In the genomic region with DNA sequence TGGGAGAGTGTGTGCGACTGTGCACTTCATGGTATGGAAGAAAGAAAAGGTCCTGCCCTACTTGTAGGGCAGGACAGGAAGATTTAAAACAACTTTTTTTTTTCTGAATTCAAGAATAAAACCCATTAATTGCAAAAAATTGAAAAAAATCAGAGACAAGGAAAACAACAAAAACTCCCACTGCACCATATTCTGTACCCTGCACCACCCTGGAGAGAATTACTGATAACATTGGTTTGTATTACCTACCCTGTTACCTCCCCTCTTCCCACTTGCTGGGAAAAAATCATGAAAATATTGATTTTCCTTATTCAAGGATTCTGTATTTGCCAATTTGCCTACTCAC, we compare ENCODE assay signal across 11 cellular contexts.
DNase-seq lines count a peak whose midpoint lies in the region; FAIRE-seq and TF ChIP-seq lines count a peak whose summit lies in the region.
"Had no signal": no experiment of that assay in that cellular context is flagged by ENCODE, and none has a peak within 500 bp of the region (broad histone marks: within the 10 kb centered on the region; RNA-seq: fewer than 3 reads in every experiment).

No MANE protein-coding gene starts in this region.

- H3K4me1 ChIP-seq in ACC112 (ENCODE audit: control insufficient read depth, insufficient read depth, low read length, unreplicated experiment) (peaks cover 14% of the 10 kb centered on the region), astrocyte (ENCODE audit: insufficient read depth, low read length) (no peaks in the 10 kb centered on the region)

- no peak overlapping the region for H3K9ac ChIP-seq in astrocyte (ENCODE audit: low read length)

- H3K27me3 ChIP-seq in ACC112 (ENCODE audit: insufficient read depth, low read length) (peaks cover 17% of the 10 kb centered on the region), astrocyte (ENCODE audit: insufficient read depth, low read length) (no peaks in the 10 kb centered on the region)

- H3K27ac ChIP-seq in ACC112 (ENCODE audit: low read depth, low read length) (peak overlapping the region; percentile 37; the same call in 1 of the 2 replicates), astrocyte (ENCODE audit: low read depth, low read length) (peak overlapping the region; percentile 19)
- H3K27ac ChIP-seq: SK-N-MC had no signal

- H3K4me1 Mint-ChIP-seq in HFFc6 (ENCODE audit: low read depth) (peaks cover 19% of the 10 kb centered on the region), astrocyte (ENCODE audit: low read depth, unreplicated experiment) (peaks cover 14% of the 10 kb centered on the region), mesothelial cell of epicardium (peaks cover 8% of the 10 kb centered on the region)
- H3K4me1 Mint-ChIP-seq in activated T-helper 2 cell treated with anti-CD3 and anti-CD28 coated beads, Interferon-gamma antibody, Interleukin-2, Interleukin-4, amounts not matched to agents 10 μg/mL and 5 μg/mL and 100 μg/mL, durations not matched to agents 14 hours and 24 hours and 36 hours (ENCODE audit: low read depth) = no peaks in the 10 kb centered on the region
- H3K4me1 Mint-ChIP-seq: CD4-positive, CD25-positive, alpha-beta regulatory T cell had no signal

- H3K4me3 Mint-ChIP-seq in HFFc6 = no peak overlapping the region
- H3K4me3 Mint-ChIP-seq in astrocyte (ENCODE audit: unreplicated experiment) = no peak overlapping the region
- H3K4me3 Mint-ChIP-seq in mesothelial cell of epicardium = no peak overlapping the region
- H3K4me3 Mint-ChIP-seq in activated T-helper 2 cell treated with anti-CD3 and anti-CD28 coated beads, Interferon-gamma antibody, Interleukin-2, Interleukin-4, amounts not matched to agents 10 μg/mL and 5 μg/mL and 100 μg/mL, durations not matched to agents 14 hours and 24 hours and 36 hours (ENCODE audit: low read depth) = no peak overlapping the region
- H3K4me3 Mint-ChIP-seq: CD4-positive, CD25-positive, alpha-beta regulatory T cell had no signal

- H3K9me3 Mint-ChIP-seq in HFFc6 (no peaks in the 10 kb centered on the region; the same call in 1 of the 2 replicates), astrocyte (ENCODE audit: unreplicated experiment) (peaks cover 3% of the 10 kb centered on the region), mesothelial cell of epicardium (no peaks in the 10 kb centered on the region)
- H3K9me3 Mint-ChIP-seq in activated T-helper 2 cell treated with anti-CD3 and anti-CD28 coated beads, Interferon-gamma antibody, Interleukin-2, Interleukin-4, amounts not matched to agents 10 μg/mL and 5 μg/mL and 100 μg/mL, durations not matched to agents 14 hours and 24 hours and 36 hours = no peaks in the 10 kb centered on the region
- H3K9me3 Mint-ChIP-seq: CD4-positive, CD25-positive, alpha-beta regulatory T cell had no signal

- no peak overlapping the region for H3K4me2 ChIP-seq in astrocyte (ENCODE audit: low read length)

- H4K20me1 ChIP-seq in astrocyte (ENCODE audit: insufficient read depth, low read length) = no peaks in the 10 kb centered on the region

- H3K36me3 ChIP-seq in ACC112 (ENCODE audit: insufficient read depth, low read length) (no peaks in the 10 kb centered on the region), astrocyte (ENCODE audit: insufficient read depth, low read length) (no peaks in the 10 kb centered on the region)

- no peak for FAIRE-seq in astrocyte (lab: Jason Lieb, UNC)

- H2AFZ ChIP-seq in ACC112 (ENCODE audit: low read length, unreplicated experiment) (no peak overlapping the region), astrocyte (ENCODE audit: low read depth, low read length) (no peak overlapping the region)

- H3K79me2 ChIP-seq in ACC112 (ENCODE audit: control insufficient read depth, insufficient read depth, low read length, unreplicated experiment) (no peaks in the 10 kb centered on the region), astrocyte (ENCODE audit: insufficient read depth, low read length) (no peaks in the 10 kb centered on the region)

- H3K27ac Mint-ChIP-seq in HFFc6 (peak overlapping the region; percentile 58; the same call in 1 of the 2 replicates), astrocyte (ENCODE audit: unreplicated experiment) (peak overlapping the region; percentile 67), mesothelial cell of epicardium (no peak overlapping the region)
- H3K27ac Mint-ChIP-seq in activated T-helper 2 cell treated with anti-CD3 and anti-CD28 coated beads, Interferon-gamma antibody, Interleukin-2, Interleukin-4, amounts not matched to agents 10 μg/mL and 5 μg/mL and 100 μg/mL, durations not matched to agents 14 hours and 24 hours and 36 hours = no peak overlapping the region

- TF ChIP-seq CTCF in HFFc6 (IDR thresholded peaks at IDR 0.05) (peak; percentile 17; the same call in 1 of the 2 replicates), astrocyte (IDR thresholded peaks at IDR 0.05; ENCODE audit: insufficient read depth, low read depth, low read length) (no peak), mesothelial cell of epicardium (IDR thresholded peaks at IDR 0.05; ENCODE audit: unreplicated experiment) (peak; percentile 57)

- no peak for DNase-seq in HFFc6
- DNase-seq in astrocyte (ENCODE audit: low read depth) = no peak
- no peak for DNase-seq in mesothelial cell of epicardium (ENCODE audit: low spot score in 2 of 2, unreplicated experiment in 2 of 2)
- no peak for DNase-seq in activated effector memory CD4-positive, alpha-beta T cell treated with anti-CD3 and anti-CD28 coated beads, Interleukin-2, amount 50 U/mL, for 16 hours
- no peak for DNase-seq in activated T-helper 2 cell treated with anti-CD3 and anti-CD28 coated beads, Interferon-gamma antibody, Interleukin-2, Interleukin-4, amounts not matched to agents 10 μg/mL and 5 μg/mL and 100 μg/mL, durations not matched to agents 14 hours and 24 hours and 36 hours (ENCODE audit: low spot score)
- DNase-seq in NCI-H69 (lab: John Stamatoyannopoulos, UW) = no peak
- DNase-seq: NCI-H187, Right ventricle myocardium superior had no signal

- intact Hi-C loops in activated T-helper 2 cell treated with anti-CD3 and anti-CD28 coated beads, Interferon-gamma antibody, Interleukin-2, Interleukin-4, amounts not matched to agents 10 μg/mL and 5 μg/mL and 100 μg/mL, durations not matched to agents 14 hours and 24 hours and 36 hours (cut with micrococcal nuclease) = no loop called here

- peaks cover 35% of the 10 kb centered on the region for H3K27me3 Mint-ChIP-seq in HFFc6 (ENCODE audit: insufficient read depth)
- peaks cover 6% of the 10 kb centered on the region for H3K27me3 Mint-ChIP-seq in astrocyte (ENCODE audit: low read depth, unreplicated experiment)
- peaks cover 2% of the 10 kb centered on the region for H3K27me3 Mint-ChIP-seq in mesothelial cell of epicardium (ENCODE audit: low read depth)
- H3K27me3 Mint-ChIP-seq in activated T-helper 2 cell treated with anti-CD3 and anti-CD28 coated beads, Interferon-gamma antibody, Interleukin-2, Interleukin-4, amounts not matched to agents 10 μg/mL and 5 μg/mL and 100 μg/mL, durations not matched to agents 14 hours and 24 hours and 36 hours (ENCODE audit: low read depth) = peaks cover 2% of the 10 kb centered on the region

- no peaks in the 10 kb centered on the region for H3K9me3 ChIP-seq in astrocyte (ENCODE audit: insufficient read depth, low read depth, low read length)

- H3K4me3 ChIP-seq in ACC112 (ENCODE audit: low read depth, low read length) = no peak overlapping the region
- H3K4me3 ChIP-seq in astrocyte (ENCODE audit: insufficient read depth, low read depth, low read length) = no peak overlapping the region
- H3K4me3 ChIP-seq: SK-N-MC had no signal

- H3K36me3 Mint-ChIP-seq in HFFc6 (ENCODE audit: low read depth) (no peaks in the 10 kb centered on the region), astrocyte (ENCODE audit: low read depth, unreplicated experiment) (peaks cover 50% of the 10 kb centered on the region), mesothelial cell of epicardium (no peaks in the 10 kb centered on the region)
- no peaks in the 10 kb centered on the region for H3K36me3 Mint-ChIP-seq in activated T-helper 2 cell treated with anti-CD3 and anti-CD28 coated beads, Interferon-gamma antibody, Interleukin-2, Interleukin-4, amounts not matched to agents 10 μg/mL and 5 μg/mL and 100 μg/mL, durations not matched to agents 14 hours and 24 hours and 36 hours (ENCODE audit: low read depth)
- H3K36me3 Mint-ChIP-seq: CD4-positive, CD25-positive, alpha-beta regulatory T cell had no signal

Comparison
In these comparisons a context has a peak if more than half of its experiments do, and no peak if none do; other contexts are left out.
1. H3K27ac Mint-ChIP-seq: peak in HFFc6 (single experiment) and astrocyte (single experiment); none in mesothelial cell of epicardium (single experiment) and activated T-helper 2 cell treated with anti-CD3 and anti-CD28 coated beads, Interferon-gamma antibody, Interleukin-2, Interleukin-4, amounts not matched to agents 10 μg/mL and 5 μg/mL and 100 μg/mL, durations not matched to agents 14 hours and 24 hours and 36 hours (single experiment).